In the genomic region with DNA sequence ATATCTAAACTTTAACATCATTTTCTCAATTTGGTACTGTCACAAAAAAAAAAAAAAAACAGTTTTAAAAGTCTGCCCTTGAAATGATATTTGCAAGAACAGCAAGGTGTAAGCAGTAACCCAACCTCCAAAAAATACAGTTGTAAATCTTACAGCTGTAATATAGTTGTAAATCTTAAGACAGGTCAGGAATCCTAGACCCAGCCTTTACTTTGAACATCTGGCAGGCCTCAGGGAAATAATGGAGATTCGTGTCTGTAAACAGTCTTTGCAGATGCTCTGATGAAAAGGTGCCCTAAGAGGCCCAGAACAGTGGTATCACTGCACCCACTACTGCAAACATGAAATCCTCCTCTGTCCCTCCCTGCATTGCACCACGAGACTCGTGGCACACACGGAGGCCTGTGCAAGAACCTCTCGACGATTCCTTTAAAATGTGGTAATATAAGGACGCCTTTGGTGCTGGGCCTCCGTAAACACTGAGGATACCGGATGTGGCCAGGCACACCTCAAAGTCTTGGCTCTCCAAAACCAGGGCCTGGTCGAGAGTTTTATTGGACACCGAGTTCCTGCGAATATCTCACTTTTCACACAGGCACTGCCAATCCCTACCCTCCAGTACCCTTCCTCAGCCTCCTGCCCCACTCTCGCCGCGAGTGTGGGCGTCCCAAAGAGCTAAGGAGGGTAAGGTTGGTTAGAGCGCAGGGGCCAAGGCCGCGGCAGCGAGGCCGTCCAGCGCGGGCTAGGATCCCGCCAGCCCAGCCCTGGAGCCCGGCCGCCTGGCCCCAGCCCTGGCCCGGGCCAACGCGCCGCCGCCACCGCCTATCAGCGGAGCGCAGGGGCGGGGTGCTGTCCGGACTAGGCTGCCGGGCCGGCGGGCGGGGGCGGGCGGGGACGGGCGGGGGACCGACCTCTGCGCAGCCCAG, we compare ENCODE assay signal across 8 cellular contexts. TPM values are rescaled to one million over a fixed set of nuclear protein-coding genes. Genes with fewer than 3 reads are reported as not detected.
DNase-seq lines count a peak whose midpoint lies in the region; ATAC-seq, FAIRE-seq and TF ChIP-seq lines count a peak whose summit lies in the region.

No MANE protein-coding gene starts in this region.

- H3K4me3 Mint-ChIP-seq in Calu3 (ENCODE audit: low read depth, unreplicated experiment), result peak overlapping the region; percentile 76

- H3K4me1 Mint-ChIP-seq in Calu3 (ENCODE audit: low read depth, unreplicated experiment), result peaks cover 52% of the 10 kb centered on the region

- FAIRE-seq in RCC 7860 (lab: Jason Lieb, UNC), result no peak

- DNase-seq in Calu3 (peak; percentile 85), RCC 7860 (ENCODE audit: low spot score) (peak; percentile 58), activated gamma-delta T cell treated with Interleukin-2 at 50 U/mL for 16 hours (peak; percentile 21), foreskin melanocyte (peak; percentile 57), omental fat pad (ENCODE audit: low spot score) (no peak), uterus (peak; percentile 51 to 63)

- peaks cover 50% of the 10 kb centered on the region for H3K36me3 Mint-ChIP-seq in Calu3 (ENCODE audit: insufficient read depth, unreplicated experiment)

- BruUV-seq in Calu3 (replicated peaks; lab: Mats Ljungman, UMichigan), result no TSS peak

- TF ChIP-seq CTCF in Calu3 (IDR thresholded peaks at IDR 0.05; ENCODE audit: unreplicated experiment), result no peak
- no peak for TF ChIP-seq CTCF in omental fat pad (IDR thresholded peaks at IDR 0.05)
- no peak for TF ChIP-seq CTCF in uterus (IDR thresholded peaks at IDR 0.05)

- no peaks in the 10 kb centered on the region for H3K27me3 ChIP-seq in uterus

- peak overlapping the region; percentile 73 for H3K27ac Mint-ChIP-seq in Calu3 (ENCODE audit: unreplicated experiment)

- no peaks in the 10 kb centered on the region for H3K27me3 Mint-ChIP-seq in Calu3 (ENCODE audit: unreplicated experiment)

- H3K4me1 ChIP-seq in uterus, result peaks cover 0 to 8% of the 10 kb centered on the region in 2 donors

- CTCF ChIA-PET in Calu3 (lab: Charles Lee), result interaction anchor here (0.6 kb wide), 1 partner anchor 17 kb away, joined by 3 read pairs; no protein-coding TSS in a partner anchor

- peak overlapping the region; percentile 100 for H3K27ac ChIP-seq in uterus

- ATAC-seq in GM19372 (IDR thresholded peaks at IDR 0.05; ENCODE audit: low read depth, unreplicated experiment) (peak; percentile 73), HG03460 (IDR thresholded peaks at IDR 0.05; ENCODE audit: unreplicated experiment) (peak; percentile 62), omental fat pad (ENCODE audit: low FRiP score) (peak; percentile 93)

- no peaks in the 10 kb centered on the region for H3K9me3 ChIP-seq in uterus

- TF ChIP-seq POLR2A in uterus (IDR thresholded peaks at IDR 0.05), result no peak

- intact Hi-C loops in Calu3 (cut with micrococcal nuclease; ENCODE audit: unreplicated experiment), result loop anchor here (5.0 kb wide), 2 partner anchors 107 to 253 kb away; no protein-coding TSS in a partner anchor
- intact Hi-C loops in uterus (cut with DNase I; ENCODE audit: low total_unique reads), result no loop called here

- H3K9me3 Mint-ChIP-seq in Calu3 (ENCODE audit: low read depth, unreplicated experiment), result no peaks in the 10 kb centered on the region

- peak overlapping the region; percentile 32 to 52 for H3K4me3 ChIP-seq in uterus

- H3K36me3 ChIP-seq in uterus, result no peaks in the 10 kb centered on the region

RNA-seq across cellular contexts. Expression of gene REEP3, which starts 0.5 kb away (rescaled TPM):
- total RNA-seq in Calu3 (2022), result 94.7 and 97.5 TPM in 2 replicates
- total RNA-seq in omental fat pad, result 10 to 100 TPM; 44.7 to 70.5 (median 57.1) TPM
- total RNA-seq in uterus, result 10 to 100 TPM; 43.0 to 66.5 (median 58.2) TPM

RNA-seq across cellular contexts. Expression of gene JMJD1C, which starts 54.9 kb away (rescaled TPM):
- total RNA-seq in Calu3 (2022) (67.6 and 73.1 TPM in 2 replicates), omental fat pad (100 to 1,000 TPM in 3 of 4 donors, 10 to 100 TPM in 1; 99.8 to 179 (median 149) TPM), uterus (100 to 1,000 TPM; 127 to 330 (median 208) TPM)
